ENCODE assay signal across 8 cellular contexts in genomic region chr17:36463916-36464764, GRCh38. TPM values are rescaled to one million over a fixed set of nuclear protein-coding genes. Genes with fewer than 3 reads are reported as not detected.
DNase-seq lines count a peak whose midpoint lies in the region; ATAC-seq and TF ChIP-seq lines count a peak whose summit lies in the region.

No MANE protein-coding gene starts in this region.

- TF ChIP-seq POLR2A in erythroblast (IDR thresholded peaks at IDR 0.05; ENCODE audit: low read length), result no peak

- peak; percentile 96 for ATAC-seq in CD8-positive, alpha-beta T cell
- peak; percentile 88 to 90 for ATAC-seq in natural killer cell treated with Interleukin-12 subunit alpha and Interleukin-12 subunit beta and Interleukin-15 and Interleukin-18, amount 100 ng/mL, for 72 hours
- ATAC-seq in aorta (ENCODE audit: low FRiP score) (peak; percentile 73), GM19351 (IDR thresholded peaks at IDR 0.05; ENCODE audit: unreplicated experiment) (no peak)

- H3K4me1 ChIP-seq in CD8-positive, alpha-beta T cell (ENCODE audit: insufficient read depth, low read length), result no peaks in the 10 kb centered on the region
- H3K4me1 ChIP-seq in HUES6 (ENCODE audit: control insufficient read depth, insufficient read depth, low read length), result no peaks in the 10 kb centered on the region
- no peaks in the 10 kb centered on the region for H3K4me1 ChIP-seq in aorta (ENCODE audit: control insufficient read depth in 1 of 2, insufficient read depth in 2 of 2, low read length in 2 of 2)
- H3K4me1 ChIP-seq in tibial artery, result peaks cover 0 to 4% (median 0%) of the 10 kb centered on the region in 4 donors

- H3K4me3 Mint-ChIP-seq in CD8-positive, alpha-beta T cell, result no peak overlapping the region
- H3K4me3 Mint-ChIP-seq in natural killer cell treated with Interleukin-12 subunit alpha and Interleukin-12 subunit beta and Interleukin-15 and Interleukin-18, amount 100 ng/mL, for 72 hours, result no peak overlapping the region

- no peak overlapping the region for H3K27ac ChIP-seq in CD8-positive, alpha-beta T cell (ENCODE audit: low read depth, low read length)
- H3K27ac ChIP-seq in HUES6 (ENCODE audit: low read depth, low read length) (no peak overlapping the region), aorta (ENCODE audit: low read depth in 1 of 2, low read length in 2 of 2) (no peak overlapping the region), tibial artery (no peak overlapping the region)

- no peak overlapping the region for H3K4me3 ChIP-seq in CD8-positive, alpha-beta T cell (ENCODE audit: low read depth, low read length)
- H3K4me3 ChIP-seq in HUES6 (ENCODE audit: low read depth, low read length) (peak overlapping the region; percentile 27; the same call in 1 of the 2 replicates), aorta (ENCODE audit: low read length in 2 of 2) (no peak overlapping the region), tibial artery (no peak overlapping the region)

- H3K4me1 Mint-ChIP-seq in CD8-positive, alpha-beta T cell (ENCODE audit: low read depth), result no peaks in the 10 kb centered on the region
- no peaks in the 10 kb centered on the region for H3K4me1 Mint-ChIP-seq in natural killer cell treated with Interleukin-12 subunit alpha and Interleukin-12 subunit beta and Interleukin-15 and Interleukin-18, amount 100 ng/mL, for 72 hours (ENCODE audit: low read depth in 2 of 2)

- H3K27me3 Mint-ChIP-seq in CD8-positive, alpha-beta T cell (ENCODE audit: low read depth), result peaks cover 62% of the 10 kb centered on the region
- peaks cover 32 to 58% of the 10 kb centered on the region in 2 donors for H3K27me3 Mint-ChIP-seq in natural killer cell treated with Interleukin-12 subunit alpha and Interleukin-12 subunit beta and Interleukin-15 and Interleukin-18, amount 100 ng/mL, for 72 hours

- POLR2A ChIA-PET in CD8-positive, alpha-beta T cell (lab: Charles Lee), result no interaction called here

- no peaks in the 10 kb centered on the region for H3K9me3 Mint-ChIP-seq in CD8-positive, alpha-beta T cell
- no peaks in the 10 kb centered on the region for H3K9me3 Mint-ChIP-seq in natural killer cell treated with Interleukin-12 subunit alpha and Interleukin-12 subunit beta and Interleukin-15 and Interleukin-18, amount 100 ng/mL, for 72 hours

- H3K27ac Mint-ChIP-seq in CD8-positive, alpha-beta T cell, result no peak overlapping the region
- no peak overlapping the region for H3K27ac Mint-ChIP-seq in natural killer cell treated with Interleukin-12 subunit alpha and Interleukin-12 subunit beta and Interleukin-15 and Interleukin-18, amount 100 ng/mL, for 72 hours

- H3K36me3 ChIP-seq in CD8-positive, alpha-beta T cell (ENCODE audit: insufficient read depth, low read length), result no peaks in the 10 kb centered on the region
- H3K36me3 ChIP-seq in HUES6 (ENCODE audit: control insufficient read depth, insufficient read depth, low read length), result no peaks in the 10 kb centered on the region
- no peaks in the 10 kb centered on the region for H3K36me3 ChIP-seq in aorta (ENCODE audit: control insufficient read depth in 1 of 2, insufficient read depth in 2 of 2, low read length in 1 of 2)
- H3K36me3 ChIP-seq in tibial artery, result no peaks in the 10 kb centered on the region

- no peak for TF ChIP-seq CTCF in CD8-positive, alpha-beta T cell (IDR thresholded peaks at IDR 0.05)
- no peak for TF ChIP-seq CTCF in tibial artery (IDR thresholded peaks at IDR 0.05)

- H3K9ac ChIP-seq in HUES6 (ENCODE audit: low read length), result no peak overlapping the region

- CTCF ChIA-PET in CD8-positive, alpha-beta T cell (lab: Charles Lee), result interaction anchor here (1.6 kb wide), 1 partner anchor 19 kb away, joined by 6 read pairs; no protein-coding TSS in a partner anchor

- peaks cover 5% of the 10 kb centered on the region for H3K27me3 ChIP-seq in CD8-positive, alpha-beta T cell (ENCODE audit: insufficient read depth, low read length)
- peaks cover 59% of the 10 kb centered on the region for H3K27me3 ChIP-seq in HUES6 (ENCODE audit: control insufficient read depth, insufficient read depth, low read length)
- H3K27me3 ChIP-seq in aorta (ENCODE audit: control insufficient read depth in 1 of 2, insufficient read depth in 2 of 2, low read length in 1 of 2), result no peaks in the 10 kb centered on the region
- peaks cover 0 to 66% of the 10 kb centered on the region in 2 donors for H3K27me3 ChIP-seq in tibial artery

- intact Hi-C loops in CD8-positive, alpha-beta T cell (cut with DNase I, micrococcal nuclease), result no loop called here
- intact Hi-C loops in aorta (cut with DNase I) (no loop called here), tibial artery (cut with DNase I; ENCODE audit: low total_unique reads) (no loop called here)

- no peaks in the 10 kb centered on the region for H3K36me3 Mint-ChIP-seq in CD8-positive, alpha-beta T cell
- no peaks in the 10 kb centered on the region for H3K36me3 Mint-ChIP-seq in natural killer cell treated with Interleukin-12 subunit alpha and Interleukin-12 subunit beta and Interleukin-15 and Interleukin-18, amount 100 ng/mL, for 72 hours

- no peaks in the 10 kb centered on the region for H3K9me3 ChIP-seq in CD8-positive, alpha-beta T cell (ENCODE audit: low read length)
- no peaks in the 10 kb centered on the region for H3K9me3 ChIP-seq in HUES6 (ENCODE audit: control insufficient read depth, insufficient read depth, low read depth, low read length)
- H3K9me3 ChIP-seq in aorta (ENCODE audit: control insufficient read depth, low read length), result no peaks in the 10 kb centered on the region
- H3K9me3 ChIP-seq in tibial artery, result no peaks in the 10 kb centered on the region

- peak in 3 of 7 experiments; percentile 18 to 57 (median 21) for DNase-seq in CD8-positive, alpha-beta T cell
- DNase-seq in activated CD4-positive, CD25-positive, alpha-beta regulatory T cell treated with anti-CD3 and anti-CD28 coated beads, Interleukin-2, amount 50 U/mL, for 72 hours, result peak; percentile 49
- DNase-seq in erythroblast (lab: John Stamatoyannopoulos, UW) (peak; percentile 89 to 92), aorta (no peak), tibial artery (no peak)
- DNase-seq in natural killer cell treated with Interleukin-12 subunit alpha and Interleukin-12 subunit beta and Interleukin-15 and Interleukin-18, amount 100 ng/mL, for 72 hours (ENCODE audit: low spot score), result no peak

- whole genome bisulfite sequencing in aorta, 2 donors, result 11 to 13% methylated on average over 54 of the region's 54 CpGs

RNA-seq across cellular contexts. Expression of gene ZNHIT3, which starts 22.3 kb away (rescaled TPM):
- total RNA-seq in CD8-positive, alpha-beta T cell, result 10 to 100 TPM; 82.2 to 87.1 TPM
- 10 to 100 TPM; 36.8 to 38.1 TPM for total RNA-seq in natural killer cell treated with Interleukin-12 subunit alpha and Interleukin-12 subunit beta and Interleukin-15 and Interleukin-18, amount 100 ng/mL, for 72 hours
- total RNA-seq in aorta, result 10 to 100 TPM; 20.2 to 21.8 TPM
- 10 to 100 TPM; 47.2 to 50.0 TPM for polyA plus RNA-seq in aorta

Comparison
In these comparisons a context has a peak if more than half of its experiments do, and no peak if none do; other contexts are left out.
1. DNase-seq: peak in activated CD4-positive, CD25-positive, alpha-beta regulatory T cell treated with anti-CD3 and anti-CD28 coated beads, Interleukin-2, amount 50 U/mL, for 72 hours (single experiment) and erythroblast (2 of 2); none in natural killer cell treated with Interleukin-12 subunit alpha and Interleukin-12 subunit beta and Interleukin-15 and Interleukin-18, amount 100 ng/mL, for 72 hours (single experiment), aorta (0 of 2) and tibial artery (0 of 2).